20 cellular contexts compared by ENCODE assay signal in genomic region chr13:39577203-39577602, GRCh38.
"Had no signal": no experiment of that assay in that cellular context is flagged by ENCODE, and none has a peak within 500 bp of the region (broad histone marks: within the 10 kb centered on the region; RNA-seq: fewer than 3 reads in every experiment).

No MANE protein-coding gene starts in this region.

- H3K36me3 ChIP-seq: esophagus squamous epithelium, gastrocnemius medialis, prostate gland, spleen had no signal

- H3K9me3 ChIP-seq: esophagus squamous epithelium, gastrocnemius medialis, prostate gland, spleen had no signal

- ATAC-seq: activated CD8-positive, alpha-beta memory T cell treated with anti-CD3 and anti-CD28 coated beads, Interleukin-2, amount 10 ng/mL, durations not matched to agents 7 days and 5 days; activated CD8-positive, alpha-beta T cell treated with anti-CD3 and anti-CD28 coated beads for 36 hours; gastrocnemius medialis; natural killer cell treated with Interleukin-12 subunit alpha and Interleukin-12 subunit beta and Interleukin-15 and Interleukin-18, amount 100 ng/mL, for 72 hours; T-helper 17 cell had no signal

- DNase-seq: activated CD4-positive, alpha-beta T cell treated with anti-CD3 and anti-CD28 coated beads for 4 hours; activated CD4-positive, CD25-positive, alpha-beta regulatory T cell; activated CD8-positive, alpha-beta memory T cell treated with anti-CD3 and anti-CD28 coated beads, Interleukin-2, amount 10 ng/mL, durations not matched to agents 7 days and 5 days; activated CD8-positive, alpha-beta T cell treated with anti-CD3 and anti-CD28 coated beads for 36 hours; activated effector memory CD4-positive, alpha-beta T cell treated with anti-CD3 and anti-CD28 coated beads, Interleukin-2, amount 50 U/mL, for 16 hours; activated naive CD4-positive, alpha-beta T cell treated with anti-CD3 and anti-CD28 coated beads, Interleukin-2, amount 10 ng/mL, durations not matched to agents 7 days and 5 days; activated T-cell treated with anti-CD3 and anti-CD28 coated beads for 4 hours; amygdala; cortex of kidney; endodermal cell; esophagus squamous epithelium; gastrocnemius medialis; mammary epithelial cell; midbrain; spleen; stimulated activated CD4-positive, alpha-beta T cell treated with anti-CD3 and anti-CD28 coated beads, Interleukin-4, amount 100 ng/mL, for 24 hours; stimulated activated naive CD4-positive, alpha-beta T cell treated with Interleukin-2 at 50 U/mL for 16 hours; T-helper 17 cell had no signal

- H3K4me3 ChIP-seq: esophagus squamous epithelium, gastrocnemius medialis, prostate gland, spleen had no signal

- H3K4me1 ChIP-seq: prostate gland, spleen had no signal

- H3K27me3 ChIP-seq: esophagus squamous epithelium, gastrocnemius medialis, spleen had no signal

- H3K27ac ChIP-seq: esophagus squamous epithelium, gastrocnemius medialis, prostate gland, spleen had no signal
